Comparison of ENCODE assay signal across 1 cellular context in the genomic region with DNA sequence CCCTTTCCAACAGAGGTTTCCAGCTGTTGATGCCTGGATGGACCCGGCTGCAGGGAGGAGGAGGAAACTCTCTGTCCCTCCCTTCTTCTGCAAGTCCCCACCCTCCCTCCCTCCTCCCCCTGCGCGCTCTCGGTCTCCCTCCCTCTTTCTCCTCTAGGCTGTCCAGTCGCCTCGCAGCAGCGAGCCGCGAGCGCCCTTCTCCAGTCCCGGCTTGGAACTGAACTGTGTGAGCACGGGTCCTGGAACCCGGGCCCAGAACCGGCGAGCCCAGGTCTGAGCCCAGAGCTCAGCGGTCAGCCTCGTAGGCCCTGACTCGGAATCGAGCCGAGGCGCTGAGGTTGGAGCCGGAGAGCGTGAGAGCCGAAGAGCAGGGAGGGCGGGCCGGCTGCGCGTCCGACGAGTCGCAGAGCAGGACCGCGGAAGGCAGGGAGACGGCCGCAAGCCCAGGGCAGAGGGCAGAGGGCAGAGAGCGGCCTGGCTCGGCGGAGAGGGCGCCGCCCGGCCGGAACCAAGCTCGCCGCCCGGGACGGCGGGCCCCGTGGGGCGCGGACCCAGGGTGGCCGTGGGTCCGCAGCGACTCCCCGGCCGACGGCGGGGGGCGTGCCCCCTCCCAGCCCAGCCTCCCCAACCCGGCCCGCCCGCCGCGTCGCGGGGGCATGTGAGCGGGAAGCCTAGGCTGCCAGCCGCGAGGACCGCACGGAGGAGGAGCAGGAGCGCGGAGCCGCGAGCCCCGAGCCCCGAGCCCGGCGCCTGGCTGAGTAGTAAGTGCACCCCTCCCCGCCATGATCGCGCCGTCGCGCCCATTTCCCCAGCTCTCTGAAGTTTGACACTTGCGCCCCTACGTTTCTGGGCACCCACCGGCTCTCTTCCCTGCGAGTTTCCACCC.
TF ChIP-seq lines count a peak whose summit lies in the region.

SOX13 (plus strand) TSS at position 165 of the 886 bp plus-strand sequence. CDS start 39,801 bp downstream, outside the sequence.

TF ChIP-seq in HepG2, 621 proteins besides CTCF, POLR2A, EP300 and RAD21 (continued from another document and continues in another):
- peak; percentile 45; the same call in 1 of the 2 replicates for TF ChIP-seq ZBTB10 (CRISPR knock-in tag; IDR thresholded peaks at IDR 0.05; ENCODE audit: borderline replicate concordance)
- TF ChIP-seq NFE2L2 (IDR thresholded peaks at IDR 0.05; ENCODE audit: low read length), result no peak
- peak; percentile 68; the same call in 1 of the 2 replicates for TF ChIP-seq HNRNPL (IDR thresholded peaks at IDR 0.05; ENCODE audit: low read depth, low read length)
- TF ChIP-seq, protein P1, sequence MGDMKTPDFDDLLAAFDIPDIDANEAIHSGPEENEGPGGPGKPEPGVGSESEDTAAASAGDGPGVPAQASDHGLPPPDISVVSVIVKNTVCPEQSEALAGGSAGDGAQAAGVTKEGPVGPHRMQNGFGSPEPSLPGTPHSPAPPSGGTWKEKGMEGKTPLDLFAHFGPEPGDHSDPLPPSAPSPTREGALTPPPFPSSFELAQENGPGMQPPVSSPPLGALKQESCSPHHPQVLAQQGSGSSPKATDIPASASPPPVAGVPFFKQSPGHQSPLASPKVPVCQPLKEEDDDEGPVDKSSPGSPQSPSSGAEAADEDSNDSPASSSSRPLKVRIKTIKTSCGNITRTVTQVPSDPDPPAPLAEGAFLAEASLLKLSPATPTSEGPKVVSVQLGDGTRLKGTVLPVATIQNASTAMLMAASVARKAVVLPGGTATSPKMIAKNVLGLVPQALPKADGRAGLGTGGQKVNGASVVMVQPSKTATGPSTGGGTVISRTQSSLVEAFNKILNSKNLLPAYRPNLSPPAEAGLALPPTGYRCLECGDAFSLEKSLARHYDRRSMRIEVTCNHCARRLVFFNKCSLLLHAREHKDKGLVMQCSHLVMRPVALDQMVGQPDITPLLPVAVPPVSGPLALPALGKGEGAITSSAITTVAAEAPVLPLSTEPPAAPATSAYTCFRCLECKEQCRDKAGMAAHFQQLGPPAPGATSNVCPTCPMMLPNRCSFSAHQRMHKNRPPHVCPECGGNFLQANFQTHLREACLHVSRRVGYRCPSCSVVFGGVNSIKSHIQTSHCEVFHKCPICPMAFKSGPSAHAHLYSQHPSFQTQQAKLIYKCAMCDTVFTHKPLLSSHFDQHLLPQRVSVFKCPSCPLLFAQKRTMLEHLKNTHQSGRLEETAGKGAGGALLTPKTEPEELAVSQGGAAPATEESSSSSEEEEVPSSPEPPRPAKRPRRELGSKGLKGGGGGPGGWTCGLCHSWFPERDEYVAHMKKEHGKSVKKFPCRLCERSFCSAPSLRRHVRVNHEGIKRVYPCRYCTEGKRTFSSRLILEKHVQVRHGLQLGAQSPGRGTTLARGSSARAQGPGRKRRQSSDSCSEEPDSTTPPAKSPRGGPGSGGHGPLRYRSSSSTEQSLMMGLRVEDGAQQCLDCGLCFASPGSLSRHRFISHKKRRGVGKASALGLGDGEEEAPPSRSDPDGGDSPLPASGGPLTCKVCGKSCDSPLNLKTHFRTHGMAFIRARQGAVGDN (CRISPR knock-in tag; IDR thresholded peaks at IDR 0.05), result peak; percentile 72
- TF ChIP-seq, protein P2, sequence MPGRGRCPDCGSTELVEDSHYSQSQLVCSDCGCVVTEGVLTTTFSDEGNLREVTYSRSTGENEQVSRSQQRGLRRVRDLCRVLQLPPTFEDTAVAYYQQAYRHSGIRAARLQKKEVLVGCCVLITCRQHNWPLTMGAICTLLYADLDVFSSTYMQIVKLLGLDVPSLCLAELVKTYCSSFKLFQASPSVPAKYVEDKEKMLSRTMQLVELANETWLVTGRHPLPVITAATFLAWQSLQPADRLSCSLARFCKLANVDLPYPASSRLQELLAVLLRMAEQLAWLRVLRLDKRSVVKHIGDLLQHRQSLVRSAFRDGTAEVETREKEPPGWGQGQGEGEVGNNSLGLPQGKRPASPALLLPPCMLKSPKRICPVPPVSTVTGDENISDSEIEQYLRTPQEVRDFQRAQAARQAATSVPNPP (CRISPR knock-in tag; IDR thresholded peaks at IDR 0.05), result no peak
- TF ChIP-seq ZNF773 (CRISPR knock-in tag; IDR thresholded peaks at IDR 0.05; ENCODE audit: borderline replicate concordance), result no peak
- TF ChIP-seq ZNF510 (CRISPR knock-in tag; IDR thresholded peaks at IDR 0.05; ENCODE audit: low read depth), result no peak
- TF ChIP-seq, protein P3, sequence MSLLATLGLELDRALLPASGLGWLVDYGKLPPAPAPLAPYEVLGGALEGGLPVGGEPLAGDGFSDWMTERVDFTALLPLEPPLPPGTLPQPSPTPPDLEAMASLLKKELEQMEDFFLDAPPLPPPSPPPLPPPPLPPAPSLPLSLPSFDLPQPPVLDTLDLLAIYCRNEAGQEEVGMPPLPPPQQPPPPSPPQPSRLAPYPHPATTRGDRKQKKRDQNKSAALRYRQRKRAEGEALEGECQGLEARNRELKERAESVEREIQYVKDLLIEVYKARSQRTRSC (CRISPR knock-in tag; IDR thresholded peaks at IDR 0.05; ENCODE audit: low read depth), result no peak
- no peak for TF ChIP-seq HOMEZ (CRISPR knock-in tag; IDR thresholded peaks at IDR 0.05; ENCODE audit: low read depth)
- TF ChIP-seq SRSF9 (IDR thresholded peaks at IDR 0.05; ENCODE audit: borderline replicate concordance, insufficient read depth, low read depth, low read length, poor library complexity, severe bottlenecking), result no peak
- TF ChIP-seq ZNF17 (CRISPR knock-in tag; IDR thresholded peaks at IDR 0.05), result no peak
- no peak for TF ChIP-seq ZNF354B (CRISPR knock-in tag; IDR thresholded peaks at IDR 0.05)
- TF ChIP-seq ZEB1 (IDR thresholded peaks at IDR 0.05; ENCODE audit: insufficient replicate concordance, low read depth), result no peak
- peak; percentile 78; the same call in 1 of the 2 replicates for TF ChIP-seq CBX5 (CRISPR knock-in tag; IDR thresholded peaks at IDR 0.05; ENCODE audit: borderline replicate concordance)
- peak; percentile 68 for TF ChIP-seq ZBTB7B (CRISPR knock-in tag; IDR thresholded peaks at IDR 0.05)
- TF ChIP-seq ZNF432 (CRISPR knock-in tag; IDR thresholded peaks at IDR 0.05; ENCODE audit: borderline replicate concordance), result no peak
- TF ChIP-seq, protein P4, sequence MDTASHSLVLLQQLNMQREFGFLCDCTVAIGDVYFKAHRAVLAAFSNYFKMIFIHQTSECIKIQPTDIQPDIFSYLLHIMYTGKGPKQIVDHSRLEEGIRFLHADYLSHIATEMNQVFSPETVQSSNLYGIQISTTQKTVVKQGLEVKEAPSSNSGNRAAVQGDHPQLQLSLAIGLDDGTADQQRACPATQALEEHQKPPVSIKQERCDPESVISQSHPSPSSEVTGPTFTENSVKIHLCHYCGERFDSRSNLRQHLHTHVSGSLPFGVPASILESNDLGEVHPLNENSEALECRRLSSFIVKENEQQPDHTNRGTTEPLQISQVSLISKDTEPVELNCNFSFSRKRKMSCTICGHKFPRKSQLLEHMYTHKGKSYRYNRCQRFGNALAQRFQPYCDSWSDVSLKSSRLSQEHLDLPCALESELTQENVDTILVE (CRISPR knock-in tag; IDR thresholded peaks at IDR 0.05), result 0 out of 2 replicates have a peak, but pooled peaks have one; percentile 57
- no peak for TF ChIP-seq ZFP1 (CRISPR knock-in tag; IDR thresholded peaks at IDR 0.05)
- no peak for TF ChIP-seq ZNF33A (CRISPR knock-in tag; IDR thresholded peaks at IDR 0.05; ENCODE audit: borderline replicate concordance)
- TF ChIP-seq ZNF562 (CRISPR knock-in tag; IDR thresholded peaks at IDR 0.05; ENCODE audit: borderline replicate concordance), result no peak
- TF ChIP-seq, protein P5, sequence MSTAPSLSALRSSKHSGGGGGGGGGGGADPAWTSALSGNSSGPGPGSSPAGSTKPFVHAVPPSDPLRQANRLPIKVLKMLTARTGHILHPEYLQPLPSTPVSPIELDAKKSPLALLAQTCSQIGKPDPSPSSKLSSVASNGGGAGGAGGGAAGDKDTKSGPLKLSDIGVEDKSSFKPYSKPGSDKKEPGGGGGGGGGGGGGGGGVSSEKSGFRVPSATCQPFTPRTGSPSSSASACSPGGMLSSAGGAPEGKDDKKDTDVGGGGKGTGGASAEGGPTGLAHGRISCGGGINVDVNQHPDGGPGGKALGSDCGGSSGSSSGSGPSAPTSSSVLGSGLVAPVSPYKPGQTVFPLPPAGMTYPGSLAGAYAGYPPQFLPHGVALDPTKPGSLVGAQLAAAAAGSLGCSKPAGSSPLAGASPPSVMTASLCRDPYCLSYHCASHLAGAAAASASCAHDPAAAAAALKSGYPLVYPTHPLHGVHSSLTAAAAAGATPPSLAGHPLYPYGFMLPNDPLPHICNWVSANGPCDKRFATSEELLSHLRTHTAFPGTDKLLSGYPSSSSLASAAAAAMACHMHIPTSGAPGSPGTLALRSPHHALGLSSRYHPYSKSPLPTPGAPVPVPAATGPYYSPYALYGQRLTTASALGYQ (CRISPR knock-in tag; IDR thresholded peaks at IDR 0.05), result no peak
- TF ChIP-seq KDM2A (CRISPR knock-in tag; IDR thresholded peaks at IDR 0.05; ENCODE audit: borderline replicate concordance, low read depth), result peak; percentile 90
- peak; percentile 84 for TF ChIP-seq ZSCAN25 (CRISPR knock-in tag; IDR thresholded peaks at IDR 0.05)
- TF ChIP-seq NR2F2 (IDR thresholded peaks at IDR 0.05; ENCODE audit: borderline replicate concordance, low read depth), result peak; percentile 56; the same call in 1 of the 2 replicates
- TF ChIP-seq KLF6 (CRISPR knock-in tag; IDR thresholded peaks at IDR 0.05), result no peak; the same call in 1 of the 2 replicates
- peak; percentile 60; the same call in 1 of the 2 replicates for TF ChIP-seq ZNF547 (CRISPR knock-in tag; IDR thresholded peaks at IDR 0.05)
- TF ChIP-seq THYN1 (CRISPR knock-in tag; IDR thresholded peaks at IDR 0.05; ENCODE audit: borderline replicate concordance, low read depth), result no peak
- TF ChIP-seq NAIF1 (CRISPR knock-in tag; IDR thresholded peaks at IDR 0.05; ENCODE audit: borderline replicate concordance), result no peak
- TF ChIP-seq ZBTB2 (CRISPR knock-in tag; IDR thresholded peaks at IDR 0.05; ENCODE audit: low read depth), result no peak
- no peak for TF ChIP-seq ELF4 (CRISPR knock-in tag; IDR thresholded peaks at IDR 0.05; ENCODE audit: borderline replicate concordance)
- no peak for TF ChIP-seq U2AF2 (IDR thresholded peaks at IDR 0.05; ENCODE audit: low read depth, low read length)
- no peak for TF ChIP-seq THAP9 (CRISPR knock-in tag; IDR thresholded peaks at IDR 0.05; ENCODE audit: borderline replicate concordance)
- TF ChIP-seq SRSF4 (IDR thresholded peaks at IDR 0.05; ENCODE audit: low read depth, low read length, poor library complexity, severe bottlenecking), result no peak
- TF ChIP-seq ZNF460 (CRISPR knock-in tag; IDR thresholded peaks at IDR 0.05; ENCODE audit: borderline replicate concordance), result no peak
- TF ChIP-seq CHD4 (IDR thresholded peaks at IDR 0.05; ENCODE audit: borderline replicate concordance, low read length), result no peak
- no peak for TF ChIP-seq MBD4 (IDR thresholded peaks at IDR 0.05; ENCODE audit: borderline replicate concordance, low read length)
- TF ChIP-seq CEBPB (IDR thresholded peaks at IDR 0.05; ENCODE audit: borderline replicate concordance, low read depth, low read length), result no peak
- no peak for TF ChIP-seq RFX1 (IDR thresholded peaks at IDR 0.05)
- no peak for TF ChIP-seq ZBTB1 (CRISPR knock-in tag; IDR thresholded peaks at IDR 0.05; ENCODE audit: borderline replicate concordance)
